Comparison of ENCODE assay signal across 18 cellular contexts in genomic region chr6:131843768-131844167, GRCh38. TPM values are rescaled to one million over a fixed set of nuclear protein-coding genes. Genes with fewer than 3 reads are reported as not detected.
DNase-seq lines count a peak whose midpoint lies in the region; ATAC-seq and TF ChIP-seq lines count a peak whose summit lies in the region.
"Had no signal": no experiment of that assay in that cellular context is flagged by ENCODE, and none has a peak within 500 bp of the region (broad histone marks: within the 10 kb centered on the region; RNA-seq: fewer than 3 reads in every experiment).

No MANE protein-coding gene starts in this region.

- no peak overlapping the region for H4K8ac ChIP-seq in mesenchymal stem cell (ENCODE audit: low read length)

- CTCF ChIA-PET in HEK293T (lab: Yijun Ruan, JAX), result interaction anchor here (0.6 kb wide), 1 partner anchor 27 kb away, joined by 3 read pairs; no protein-coding TSS in a partner anchor

- H3K36me3 Mint-ChIP-seq in activated CD4-positive, alpha-beta T cell treated with anti-CD3 and anti-CD28 coated beads, Interleukin-2, amount 10 ng/mL, durations not matched to agents 24 days and 14 days (ENCODE audit: low read depth), result no peaks in the 10 kb centered on the region

- DNase-seq in activated CD4-positive, alpha-beta T cell treated with anti-CD3 and anti-CD28 coated beads, Interleukin-2, amount 10 ng/mL, durations not matched to agents 24 days and 14 days, result peak; percentile 4
- DNase-seq in activated CD4-positive, alpha-beta T cell treated with anti-CD3 and anti-CD28 coated beads for 4 hours, result no peak
- DNase-seq in hepatocyte (ENCODE audit: low spot score) (no peak), mesenchymal stem cell (no peak), uterus (no peak), HEK293T (ENCODE audit: extremely low spot score) (no peak)
- DNase-seq: AML-193; CD8-positive, alpha-beta memory T cell; DND-41; GDM1; H7 had no signal

- no peak overlapping the region for H3K4me3 Mint-ChIP-seq in activated CD4-positive, alpha-beta T cell treated with anti-CD3 and anti-CD28 coated beads, Interleukin-2, amount 10 ng/mL, durations not matched to agents 24 days and 14 days
- H3K4me3 Mint-ChIP-seq: CD8-positive, alpha-beta memory T cell had no signal

- ATAC-seq in HG03095 (IDR thresholded peaks at IDR 0.05; ENCODE audit: unreplicated experiment), result no peak
- ATAC-seq in GM19395 (IDR thresholded peaks at IDR 0.05; ENCODE audit: unreplicated experiment), result no peak

- peak overlapping the region; percentile 34 for H3K27ac ChIP-seq in hepatocyte
- H3K27ac ChIP-seq in mesenchymal stem cell (ENCODE audit: low read length, poor library complexity, severe bottlenecking), result no peak overlapping the region
- H3K27ac ChIP-seq in uterus, result peak overlapping the region; percentile 15 to 31
- H3K27ac ChIP-seq: 22Rv1, BLaER1, GM23248, HL-60 had no signal

- H2AK5ac ChIP-seq in mesenchymal stem cell (ENCODE audit: low read length, severe bottlenecking), result peak overlapping the region; percentile 79

- H3K79me1 ChIP-seq in mesenchymal stem cell (replicated peaks; ENCODE audit: low read length, poor library complexity, severe bottlenecking), result no peaks in the 10 kb centered on the region

- H3K27me3 ChIP-seq in hepatocyte, result no peaks in the 10 kb centered on the region
- no peaks in the 10 kb centered on the region for H3K27me3 ChIP-seq in mesenchymal stem cell (ENCODE audit: control insufficient read depth in 1 of 2, insufficient read depth in 1 of 2, low read length in 2 of 2)
- H3K27me3 ChIP-seq in uterus, result no peaks in the 10 kb centered on the region
- H3K27me3 ChIP-seq: BLaER1 had no signal

- no peak overlapping the region for H2BK5ac ChIP-seq in mesenchymal stem cell (ENCODE audit: low read depth, low read length, poor library complexity, severe bottlenecking)

- H3K4me1 Mint-ChIP-seq in activated CD4-positive, alpha-beta T cell treated with anti-CD3 and anti-CD28 coated beads, Interleukin-2, amount 10 ng/mL, durations not matched to agents 24 days and 14 days, result no peaks in the 10 kb centered on the region
- H3K4me1 Mint-ChIP-seq: CD8-positive, alpha-beta memory T cell had no signal

- POLR2A ChIA-PET in HEK293T (lab: Yijun Ruan, JAX), result no interaction called here

- intact Hi-C loops in activated CD4-positive, alpha-beta T cell treated with anti-CD3 and anti-CD28 coated beads, Interleukin-2, amount 10 ng/mL, durations not matched to agents 24 days and 14 days (cut with micrococcal nuclease), result no loop called here
- intact Hi-C loops in uterus (cut with DNase I; ENCODE audit: low total_unique reads), result no loop called here

- no peaks in the 10 kb centered on the region for H4K20me1 ChIP-seq in hepatocyte (ENCODE audit: insufficient read depth, poor library complexity, severe bottlenecking)
- H4K20me1 ChIP-seq: BLaER1 had no signal

- H3K9me2 ChIP-seq in hepatocyte (replicated peaks; ENCODE audit: insufficient read depth), result no peaks in the 10 kb centered on the region

- TF ChIP-seq POLR2A in uterus (IDR thresholded peaks at IDR 0.05), result no peak

- H3K79me2 ChIP-seq in hepatocyte, result peaks cover 17% of the 10 kb centered on the region

- no peaks in the 10 kb centered on the region for H3K9me3 Mint-ChIP-seq in activated CD4-positive, alpha-beta T cell treated with anti-CD3 and anti-CD28 coated beads, Interleukin-2, amount 10 ng/mL, durations not matched to agents 24 days and 14 days
- H3K9me3 Mint-ChIP-seq: CD8-positive, alpha-beta memory T cell had no signal

- no peak overlapping the region for H4K91ac ChIP-seq in mesenchymal stem cell (ENCODE audit: low read length)

- no peak overlapping the region for H3K14ac ChIP-seq in mesenchymal stem cell (ENCODE audit: low read length in 2 of 2)

- H3K23ac ChIP-seq in mesenchymal stem cell (ENCODE audit: low read length in 2 of 2), result no peak overlapping the region

- H2BK15ac ChIP-seq in mesenchymal stem cell (ENCODE audit: low read depth, poor library complexity, severe bottlenecking), result no peak overlapping the region

- H3K4me1 ChIP-seq in hepatocyte (ENCODE audit: insufficient read depth), result no peaks in the 10 kb centered on the region
- peaks cover 2% of the 10 kb centered on the region for H3K4me1 ChIP-seq in mesenchymal stem cell (ENCODE audit: control insufficient read depth, insufficient read depth, low read depth, low read length)
- H3K4me1 ChIP-seq in uterus, result no peaks in the 10 kb centered on the region
- H3K4me1 ChIP-seq: Caco-2 had no signal

- H3K4me3 ChIP-seq in hepatocyte (no peak overlapping the region), mesenchymal stem cell (ENCODE audit: insufficient read depth in 1 of 2, low read depth in 1 of 2, low read length in 2 of 2) (no peak overlapping the region), uterus (no peak overlapping the region)
- H3K4me3 ChIP-seq: BLaER1, GM23248 had no signal

- no peak overlapping the region for H3K18ac ChIP-seq in mesenchymal stem cell (ENCODE audit: low read depth in 1 of 2, low read length in 2 of 2)

- H3K4ac ChIP-seq in mesenchymal stem cell (ENCODE audit: low read depth in 1 of 2, low read length in 2 of 2), result no peak overlapping the region

- H3K4me2 ChIP-seq in hepatocyte (peak overlapping the region; percentile 23), mesenchymal stem cell (ENCODE audit: low read length, poor library complexity, severe bottlenecking) (no peak overlapping the region)
- H3K4me2 ChIP-seq: BLaER1 had no signal

- 96% methylated on average over 2 of the region's 2 CpGs for WGBS in hepatocyte (ENCODE audit: low lambda C conversion rate, missing lambda C conversion rate)
- WGBS in mesenchymal stem cell, result 94% methylated on average over 2 of the region's 2 CpGs

- H3K36me3 ChIP-seq in hepatocyte (replicated peaks; ENCODE audit: insufficient read depth, low read depth) (no peaks in the 10 kb centered on the region), mesenchymal stem cell (ENCODE audit: control insufficient read depth in 1 of 2, insufficient read depth in 2 of 2, low read depth in 1 of 2, low read length in 2 of 2) (no peaks in the 10 kb centered on the region), uterus (no peaks in the 10 kb centered on the region)
- H3K36me3 ChIP-seq: BLaER1 had no signal

- TF ChIP-seq CTCF in hepatocyte (IDR thresholded peaks at IDR 0.05; ENCODE audit: poor library complexity), result no peak
- TF ChIP-seq CTCF in uterus (IDR thresholded peaks at IDR 0.05), result no peak

- H3K27me3 Mint-ChIP-seq in activated CD4-positive, alpha-beta T cell treated with anti-CD3 and anti-CD28 coated beads, Interleukin-2, amount 10 ng/mL, durations not matched to agents 24 days and 14 days, result peaks cover 27% of the 10 kb centered on the region

- H3K9me3 ChIP-seq in hepatocyte (ENCODE audit: low read depth) (no peaks in the 10 kb centered on the region), mesenchymal stem cell (ENCODE audit: control insufficient read depth, low read length) (no peaks in the 10 kb centered on the region), uterus (no peaks in the 10 kb centered on the region)
- H3K9me3 ChIP-seq: BLaER1, Caco-2 had no signal

- H2BK12ac ChIP-seq in mesenchymal stem cell (ENCODE audit: low read length in 2 of 2), result peak overlapping the region in 1 of 2 experiments; percentile 42

- no peak overlapping the region for H3K9ac ChIP-seq in mesenchymal stem cell (ENCODE audit: low read length)
- H3K9ac ChIP-seq: BLaER1, GM23248 had no signal

- H2AFZ ChIP-seq in hepatocyte, result no peak overlapping the region
- no peak overlapping the region for H2AFZ ChIP-seq in mesenchymal stem cell (ENCODE audit: low read depth, low read length)
- H2AFZ ChIP-seq: GM23248 had no signal

- no peak overlapping the region for H2BK120ac ChIP-seq in mesenchymal stem cell (ENCODE audit: low read depth, low read length)

- no peak overlapping the region for H3K27ac Mint-ChIP-seq in activated CD4-positive, alpha-beta T cell treated with anti-CD3 and anti-CD28 coated beads, Interleukin-2, amount 10 ng/mL, durations not matched to agents 24 days and 14 days
- H3K27ac Mint-ChIP-seq: CD8-positive, alpha-beta memory T cell had no signal

TF ChIP-seq in HEK293T, 16 proteins besides CTCF, POLR2A, EP300 and RAD21:
- no peak for TF ChIP-seq TARDBP (IDR thresholded peaks at IDR 0.05)
- TF ChIP-seq NFRKB (IDR thresholded peaks at IDR 0.05), result no peak
- no peak for TF ChIP-seq SP1 (IDR thresholded peaks at IDR 0.05)
- TF ChIP-seq ZNF384 (IDR thresholded peaks at IDR 0.05), result no peak
- TF ChIP-seq ARNT (IDR thresholded peaks at IDR 0.05), result no peak
- no peak for TF ChIP-seq HDGF (IDR thresholded peaks at IDR 0.05; ENCODE audit: borderline replicate concordance)
- no peak for TF ChIP-seq ELF4 (IDR thresholded peaks at IDR 0.05)
- no peak for TF ChIP-seq PKNOX1 (IDR thresholded peaks at IDR 0.05)
- TF ChIP-seq SUZ12 (IDR thresholded peaks at IDR 0.05), result no peak
- no peak for TF ChIP-seq FOXA1 (IDR thresholded peaks at IDR 0.05)
- TF ChIP-seq CTBP1 (IDR thresholded peaks at IDR 0.05; ENCODE audit: borderline replicate concordance), result no peak
- TF ChIP-seq FOXM1 (IDR thresholded peaks at IDR 0.05; ENCODE audit: borderline replicate concordance), result no peak
- TF ChIP-seq BHLHE40 (IDR thresholded peaks at IDR 0.05; ENCODE audit: borderline replicate concordance), result no peak
- TF ChIP-seq L3MBTL2 (conservative IDR thresholded peaks at IDR 0.05), result no peak
- no peak for TF ChIP-seq LEF1 (IDR thresholded peaks at IDR 0.05; ENCODE audit: borderline replicate concordance)
- TF ChIP-seq FOXK2 (IDR thresholded peaks at IDR 0.05), result no peak
TF ChIP-seq in HEK293T: peak in this region for 0.

RNA-seq across cellular contexts. Expression of gene ENPP1, which starts 35.9 kb away (rescaled TPM):
- 0.58 and 0.66 TPM in 2 replicates for total RNA-seq in activated CD4-positive, alpha-beta T cell treated with anti-CD3 and anti-CD28 coated beads, Interleukin-2, amount 10 ng/mL, durations not matched to agents 24 days and 14 days
- total RNA-seq in hepatocyte, result 86.9 and 91.4 TPM in 2 replicates
- 74.7 and 81.5 TPM in 2 replicates for polyA plus RNA-seq in hepatocyte
- 2.5 TPM for polyA plus RNA-seq in mesenchymal stem cell (2013, experiment 1 of 2)
- polyA plus RNA-seq in mesenchymal stem cell (2013, experiment 2 of 2), result 2.6 TPM
- 100 to 1,000 TPM in 1 of 4 donors, 10 to 100 TPM in 3; 26.5 to 128 (median 54.3) TPM for total RNA-seq in uterus

Comparison
In these comparisons a context has a peak if more than half of its experiments do, and no peak if none do; other contexts are left out.
1. RNA of gene ENPP1, which starts 35.9 kb away (total RNA-seq): 86.9 to 91.4 TPM in hepatocyte and 26.5 to 128 TPM in uterus; 0.58 to 0.66 TPM in activated CD4-positive, alpha-beta T cell treated with anti-CD3 and anti-CD28 coated beads, Interleukin-2, amount 10 ng/mL, durations not matched to agents 24 days and 14 days; every median in the first group is over 10 times any median in the second.